In the genomic region with DNA sequence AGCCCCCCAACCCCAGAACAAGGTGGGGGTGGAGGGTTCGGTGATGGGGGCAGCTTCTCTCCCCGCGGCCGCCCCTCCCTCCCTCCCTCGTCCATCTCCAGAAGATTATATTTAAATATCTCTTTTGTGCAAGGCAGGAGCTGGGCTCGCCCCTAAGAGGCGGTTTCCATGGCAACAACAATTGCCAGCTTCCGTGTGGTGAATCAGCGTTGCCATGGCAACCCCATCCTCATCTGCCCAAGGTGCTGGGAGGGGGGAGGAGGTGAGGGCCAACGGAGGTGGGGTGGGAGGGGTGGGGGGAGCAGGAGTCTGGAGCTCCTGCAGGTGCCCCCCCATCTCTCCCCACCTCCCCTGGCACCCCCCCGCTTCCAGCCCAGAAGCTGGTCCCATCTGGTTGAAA, we compare ENCODE assay signal across 9 cellular contexts. TPM values are rescaled to one million over a fixed set of nuclear protein-coding genes. Genes with fewer than 3 reads are reported as not detected.
DNase-seq lines count a peak whose midpoint lies in the region; ATAC-seq and TF ChIP-seq lines count a peak whose summit lies in the region.
"Had no signal": no experiment of that assay in that cellular context is flagged by ENCODE, and none has a peak within 500 bp of the region (broad histone marks: within the 10 kb centered on the region; RNA-seq: fewer than 3 reads in every experiment).

No MANE protein-coding gene starts in this region.

- no peak overlapping the region for H3K27ac ChIP-seq in mesenchymal stem cell (ENCODE audit: low read length, poor library complexity, severe bottlenecking)
- H3K27ac ChIP-seq in thyroid gland = no peak overlapping the region
- no peak overlapping the region for H3K27ac ChIP-seq in gastroesophageal sphincter
- H3K27ac ChIP-seq: body of pancreas had no signal

- H3K36me3 ChIP-seq in mesenchymal stem cell (ENCODE audit: control insufficient read depth in 1 of 2, insufficient read depth in 2 of 2, low read depth in 1 of 2, low read length in 2 of 2) (no peaks in the 10 kb centered on the region), thyroid gland (no peaks in the 10 kb centered on the region), gastroesophageal sphincter (no peaks in the 10 kb centered on the region)

- H3K4me3 Mint-ChIP-seq in activated T-cell treated with anti-CD3 and anti-CD28 coated beads, Interleukin-2, amount 50 U/mL, for 24 hours = no peak overlapping the region

- H3K27ac Mint-ChIP-seq in activated T-cell treated with anti-CD3 and anti-CD28 coated beads, Interleukin-2, amount 50 U/mL, for 24 hours = no peak overlapping the region

- no peak overlapping the region for H3K23ac ChIP-seq in mesenchymal stem cell (ENCODE audit: low read length in 2 of 2)

- peaks cover 47% of the 10 kb centered on the region for H3K27me3 Mint-ChIP-seq in activated T-cell treated with anti-CD3 and anti-CD28 coated beads, Interleukin-2, amount 50 U/mL, for 24 hours

- no peak overlapping the region for H3K4me3 ChIP-seq in mesenchymal stem cell (ENCODE audit: insufficient read depth in 1 of 2, low read depth in 1 of 2, low read length in 2 of 2)
- no peak overlapping the region for H3K4me3 ChIP-seq in thyroid gland (replicated peaks in 1 of 3)
- H3K4me3 ChIP-seq in gastroesophageal sphincter = no peak overlapping the region
- H3K4me3 ChIP-seq: body of pancreas had no signal

- TF ChIP-seq CTCF in thyroid gland (IDR thresholded peaks at IDR 0.05) (no peak), gastroesophageal sphincter (IDR thresholded peaks at IDR 0.05) (no peak)

- no peak overlapping the region for H3K4me2 ChIP-seq in mesenchymal stem cell (ENCODE audit: low read length, poor library complexity, severe bottlenecking)

- TF ChIP-seq POLR2A in thyroid gland (IDR thresholded peaks at IDR 0.05) (no peak), gastroesophageal sphincter (IDR thresholded peaks at IDR 0.05) (no peak)

- H3K4me1 Mint-ChIP-seq in activated T-cell treated with anti-CD3 and anti-CD28 coated beads, Interleukin-2, amount 50 U/mL, for 24 hours (ENCODE audit: low read depth) = peaks cover 14% of the 10 kb centered on the region

- H2BK5ac ChIP-seq in mesenchymal stem cell (ENCODE audit: low read depth, low read length, poor library complexity, severe bottlenecking) = no peak overlapping the region

- H3K4ac ChIP-seq in mesenchymal stem cell (ENCODE audit: low read depth in 1 of 2, low read length in 2 of 2) = no peak overlapping the region

- no peak overlapping the region for H3K18ac ChIP-seq in mesenchymal stem cell (ENCODE audit: low read depth in 1 of 2, low read length in 2 of 2)

- H3K4me1 ChIP-seq in mesenchymal stem cell (ENCODE audit: control insufficient read depth, insufficient read depth, low read depth, low read length) (peaks cover 10% of the 10 kb centered on the region), thyroid gland (peaks cover 4 to 8% of the 10 kb centered on the region in 2 donors), gastroesophageal sphincter (peaks cover 0 to 9% (median 6%) of the 10 kb centered on the region in 3 donors)

- ATAC-seq in HG03442 (IDR thresholded peaks at IDR 0.05; ENCODE audit: unreplicated experiment) (no peak), gastroesophageal sphincter (no peak), GM21786 (IDR thresholded peaks at IDR 0.05; ENCODE audit: unreplicated experiment) (no peak)
- ATAC-seq: body of pancreas had no signal

- no peak overlapping the region for H4K8ac ChIP-seq in mesenchymal stem cell (ENCODE audit: low read length)

- no peaks in the 10 kb centered on the region for H3K79me1 ChIP-seq in mesenchymal stem cell (replicated peaks; ENCODE audit: low read length, poor library complexity, severe bottlenecking)

- intact Hi-C loops in thyroid gland (cut with DNase I) = no loop called here

- no peak overlapping the region for H3K9ac ChIP-seq in mesenchymal stem cell (ENCODE audit: low read length)

- H3K36me3 Mint-ChIP-seq in activated T-cell treated with anti-CD3 and anti-CD28 coated beads, Interleukin-2, amount 50 U/mL, for 24 hours (ENCODE audit: low read depth) = no peaks in the 10 kb centered on the region

- no peak for TF ChIP-seq EP300 in gastroesophageal sphincter (IDR thresholded peaks at IDR 0.05)

- H3K14ac ChIP-seq in mesenchymal stem cell (ENCODE audit: low read length in 2 of 2) = no peak overlapping the region

- H3K9me3 Mint-ChIP-seq in activated T-cell treated with anti-CD3 and anti-CD28 coated beads, Interleukin-2, amount 50 U/mL, for 24 hours = no peaks in the 10 kb centered on the region

- H2BK12ac ChIP-seq in mesenchymal stem cell (ENCODE audit: low read length in 2 of 2) = no peak overlapping the region

- H2AFZ ChIP-seq in mesenchymal stem cell (ENCODE audit: low read depth, low read length) = no peak overlapping the region

- H2BK15ac ChIP-seq in mesenchymal stem cell (ENCODE audit: low read depth, poor library complexity, severe bottlenecking) = no peak overlapping the region

- H3K9me3 ChIP-seq in mesenchymal stem cell (ENCODE audit: control insufficient read depth, low read length) (peaks cover 11% of the 10 kb centered on the region), thyroid gland (no peaks in the 10 kb centered on the region), gastroesophageal sphincter (peaks cover 0 to 15% (median 0%) of the 10 kb centered on the region in 3 donors)

- H2AK5ac ChIP-seq in mesenchymal stem cell (ENCODE audit: low read length, severe bottlenecking) = no peak overlapping the region

- WGBS in mesenchymal stem cell = 8% methylated on average over 4 of the region's 11 CpGs
- 60% methylated on average over 1 of the region's 11 CpGs; no CpG with 5 or more reads in 1 of the 2 donors for WGBS in thyroid gland, 2 donors
- WGBS in gastroesophageal sphincter (ENCODE audit: low coverage in 1 of 2), 2 donors = 0 to 10% methylated on average over 2 to 4 of the region's 11 CpGs

- no peak overlapping the region for H2BK120ac ChIP-seq in mesenchymal stem cell (ENCODE audit: low read depth, low read length)

- peak; percentile 81 for DNase-seq in ELR (ENCODE audit: low read depth)
- DNase-seq in NCI-H1930 (lab: John Stamatoyannopoulos, UW) = peak; percentile 59 to 67
- DNase-seq in activated T-cell treated with anti-CD3 and anti-CD28 coated beads, Interleukin-2, amount 50 U/mL, for 24 hours = peak; percentile 54
- DNase-seq in mesenchymal stem cell = peak; percentile 20
- no peak for DNase-seq in thyroid gland

- H4K91ac ChIP-seq in mesenchymal stem cell (ENCODE audit: low read length) = no peak overlapping the region

- H3K27me3 ChIP-seq in mesenchymal stem cell (ENCODE audit: control insufficient read depth in 1 of 2, insufficient read depth in 1 of 2, low read length in 2 of 2) (peaks cover 74 to 85% of the 10 kb centered on the region in 2 experiments), thyroid gland (no peaks in the 10 kb centered on the region), gastroesophageal sphincter (peaks cover 94% of the 10 kb centered on the region)

RNA-seq across cellular contexts. Expression of a gene that starts 46.4 kb away (rescaled TPM):
- 0.06 TPM for polyA plus RNA-seq in mesenchymal stem cell (2013, experiment 1 of 2)
- 0.14 TPM for polyA plus RNA-seq in mesenchymal stem cell (2013, experiment 2 of 2)
- not detected for total RNA-seq in thyroid gland
- not detected for total RNA-seq in gastroesophageal sphincter

Comparison
In these comparisons a context has a peak if more than half of its experiments do, and no peak if none do; other contexts are left out.
1. DNase-seq: peak in ELR (single experiment), NCI-H1930 (2 of 2), activated T-cell treated with anti-CD3 and anti-CD28 coated beads, Interleukin-2, amount 50 U/mL, for 24 hours (single experiment) and mesenchymal stem cell (single experiment); none in thyroid gland (0 of 2).